In the genomic region with DNA sequence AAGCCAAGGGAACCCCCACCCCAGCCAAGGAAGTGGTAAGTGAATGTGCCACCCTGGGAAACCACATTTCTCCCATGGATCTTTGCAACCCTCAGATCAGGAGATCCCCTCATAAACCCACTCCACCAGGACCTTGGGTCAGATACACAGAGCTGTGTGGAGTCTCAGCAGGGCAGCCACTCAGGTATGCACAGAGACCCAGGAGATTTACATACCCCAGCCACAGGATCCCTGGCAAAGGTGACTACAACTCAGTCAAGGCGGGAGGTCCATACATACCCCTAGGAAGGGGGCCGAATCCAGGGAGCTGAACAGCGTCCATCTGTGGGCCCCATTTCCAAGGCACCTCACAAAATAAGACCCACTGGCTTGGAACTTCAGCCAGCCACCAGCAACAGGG, we compare ENCODE assay signal across 36 cellular contexts.
"Had no signal": no experiment of that assay in that cellular context is flagged by ENCODE, and none has a peak within 500 bp of the region (broad histone marks: within the 10 kb centered on the region; RNA-seq: fewer than 3 reads in every experiment).

No MANE protein-coding gene starts in this region.

- H3K9me3 ChIP-seq: body of pancreas had no signal

- H3K4me3 Mint-ChIP-seq: activated CD4-positive, alpha-beta memory T cell treated with anti-CD3 and anti-CD28 coated beads, Interleukin-2, amount 10 ng/mL, durations not matched to agents 7 days and 5 days; activated CD4-positive, alpha-beta T cell treated with anti-CD3 and anti-CD28 coated beads for 36 hours; activated CD4-positive, alpha-beta T cell treated with anti-CD3 and anti-CD28 coated beads, Interleukin-2, amount 10 ng/mL, durations not matched to agents 7 days and 5 days; activated CD8-positive, alpha-beta memory T cell treated with anti-CD3 and anti-CD28 coated beads, Interleukin-2, amount 10 ng/mL, durations not matched to agents 7 days and 5 days; activated CD8-positive, alpha-beta T cell treated with anti-CD3 and anti-CD28 coated beads, Interleukin-2, amount 10 ng/mL, durations not matched to agents 7 days and 5 days; activated naive CD4-positive, alpha-beta T cell treated with anti-CD3 and anti-CD28 coated beads, Interleukin-2, amount 10 ng/mL, durations not matched to agents 7 days and 5 days; activated naive CD4-positive, alpha-beta T cell treated with anti-CD3 and anti-CD28 coated beads, Interleukin-2, amount 50 U/mL, for 24 hours; activated naive CD8-positive, alpha-beta T cell; activated naive CD8-positive, alpha-beta T cell treated with anti-CD3 and anti-CD28 coated beads, Interleukin-2, amount 10 ng/mL, durations not matched to agents 7 days and 5 days; activated naive CD8-positive, alpha-beta T cell treated with anti-CD3 and anti-CD28 coated beads, Interleukin-2, amount 50 U/mL, for 24 hours; activated T-cell treated with anti-CD3 and anti-CD28 coated beads, Interleukin-2, amount 50 U/mL, for 24 hours; T-helper 1 cell treated with Interleukin-12 subunit alpha and Interleukin-12 subunit beta and Interleukin-4 antibody, amounts not matched to agents 30 μg/mL and 1 μg/mL, for 36 hours; T-helper 2 cell treated with Interferon-gamma antibody and Interleukin-4, amounts not matched to agents 5 μg/mL and 100 μg/mL, for 36 hours had no signal

- H3K27ac Mint-ChIP-seq: activated CD4-positive, alpha-beta memory T cell treated with anti-CD3 and anti-CD28 coated beads, Interleukin-2, amount 10 ng/mL, durations not matched to agents 7 days and 5 days; activated CD4-positive, alpha-beta T cell treated with anti-CD3 and anti-CD28 coated beads for 36 hours; activated CD4-positive, alpha-beta T cell treated with anti-CD3 and anti-CD28 coated beads, Interleukin-2, amount 10 ng/mL, durations not matched to agents 7 days and 5 days; activated CD8-positive, alpha-beta memory T cell treated with anti-CD3 and anti-CD28 coated beads, Interleukin-2, amount 10 ng/mL, durations not matched to agents 7 days and 5 days; activated CD8-positive, alpha-beta T cell treated with anti-CD3 and anti-CD28 coated beads, Interleukin-2, amount 10 ng/mL, durations not matched to agents 7 days and 5 days; activated naive CD4-positive, alpha-beta T cell treated with anti-CD3 and anti-CD28 coated beads, Interleukin-2, amount 10 ng/mL, durations not matched to agents 7 days and 5 days; activated naive CD4-positive, alpha-beta T cell treated with anti-CD3 and anti-CD28 coated beads, Interleukin-2, amount 50 U/mL, for 24 hours; activated naive CD8-positive, alpha-beta T cell; activated naive CD8-positive, alpha-beta T cell treated with anti-CD3 and anti-CD28 coated beads, Interleukin-2, amount 10 ng/mL, durations not matched to agents 7 days and 5 days; activated naive CD8-positive, alpha-beta T cell treated with anti-CD3 and anti-CD28 coated beads, Interleukin-2, amount 50 U/mL, for 24 hours; activated T-cell treated with anti-CD3 and anti-CD28 coated beads, Interleukin-2, amount 50 U/mL, for 24 hours; activated T-helper 2 cell treated with anti-CD3 and anti-CD28 coated beads, Interferon-gamma antibody, Interleukin-2, Interleukin-4, amounts not matched to agents 10 μg/mL and 5 μg/mL and 100 μg/mL, durations not matched to agents 14 hours and 24 hours and 36 hours; T-helper 1 cell treated with Interleukin-12 subunit alpha and Interleukin-12 subunit beta and Interleukin-4 antibody, amounts not matched to agents 30 μg/mL and 1 μg/mL, for 36 hours; T-helper 2 cell treated with Interferon-gamma antibody and Interleukin-4, amounts not matched to agents 5 μg/mL and 100 μg/mL, for 36 hours had no signal

- FAIRE-seq: astrocyte, TTC549 had no signal

- H3K27me3 Mint-ChIP-seq: activated CD4-positive, alpha-beta T cell treated with anti-CD3 and anti-CD28 coated beads, Interleukin-2, amount 10 ng/mL, durations not matched to agents 7 days and 5 days; activated CD8-positive, alpha-beta memory T cell treated with anti-CD3 and anti-CD28 coated beads, Interleukin-2, amount 10 ng/mL, durations not matched to agents 7 days and 5 days; activated naive CD4-positive, alpha-beta T cell treated with anti-CD3 and anti-CD28 coated beads, Interleukin-2, amount 10 ng/mL, durations not matched to agents 7 days and 5 days; activated naive CD8-positive, alpha-beta T cell treated with anti-CD3 and anti-CD28 coated beads, Interleukin-2, amount 10 ng/mL, durations not matched to agents 7 days and 5 days; activated naive CD8-positive, alpha-beta T cell treated with anti-CD3 and anti-CD28 coated beads, Interleukin-2, amount 50 U/mL, for 24 hours; activated T-cell treated with anti-CD3 and anti-CD28 coated beads, Interleukin-2, amount 50 U/mL, for 24 hours had no signal

- H3K27ac ChIP-seq: body of pancreas, brain microvascular endothelial cell, breast epithelium, VCaP had no signal

- ATAC-seq: activated CD4-positive, alpha-beta T cell treated with anti-CD3 and anti-CD28 coated beads for 36 hours; activated CD4-positive, CD25-positive, alpha-beta regulatory T cell treated with anti-CD3 and anti-CD28 coated beads, Interleukin-2, amount 50 U/mL, for 24 hours; activated CD8-positive, alpha-beta memory T cell treated with anti-CD3 and anti-CD28 coated beads, Interleukin-2, amount 10 ng/mL, durations not matched to agents 7 days and 5 days; activated CD8-positive, alpha-beta T cell treated with anti-CD3 and anti-CD28 coated beads, Interleukin-2, amount 10 ng/mL, durations not matched to agents 7 days and 5 days; activated naive CD8-positive, alpha-beta T cell treated with anti-CD3 and anti-CD28 coated beads, Interleukin-2, amount 50 U/mL, for 24 hours; body of pancreas had no signal

- H3K27me3 ChIP-seq: body of pancreas, brain microvascular endothelial cell, breast epithelium had no signal

- H3K4me3 ChIP-seq: body of pancreas, breast epithelium had no signal

- H3K4me1 ChIP-seq: body of pancreas, breast epithelium had no signal

- H3K36me3 Mint-ChIP-seq: activated CD8-positive, alpha-beta memory T cell treated with anti-CD3 and anti-CD28 coated beads, Interleukin-2, amount 10 ng/mL, durations not matched to agents 7 days and 5 days; activated naive CD4-positive, alpha-beta T cell treated with anti-CD3 and anti-CD28 coated beads, Interleukin-2, amount 10 ng/mL, durations not matched to agents 7 days and 5 days; activated naive CD4-positive, alpha-beta T cell treated with anti-CD3 and anti-CD28 coated beads, Interleukin-2, amount 50 U/mL, for 24 hours; activated naive CD8-positive, alpha-beta T cell; activated naive CD8-positive, alpha-beta T cell treated with anti-CD3 and anti-CD28 coated beads, Interleukin-2, amount 10 ng/mL, durations not matched to agents 7 days and 5 days had no signal

- H3K4me1 Mint-ChIP-seq: activated CD4-positive, alpha-beta memory T cell treated with anti-CD3 and anti-CD28 coated beads, Interleukin-2, amount 10 ng/mL, durations not matched to agents 7 days and 5 days; activated CD4-positive, alpha-beta T cell treated with anti-CD3 and anti-CD28 coated beads for 36 hours; activated CD4-positive, alpha-beta T cell treated with anti-CD3 and anti-CD28 coated beads, Interleukin-2, amount 10 ng/mL, durations not matched to agents 7 days and 5 days; activated CD8-positive, alpha-beta memory T cell treated with anti-CD3 and anti-CD28 coated beads, Interleukin-2, amount 10 ng/mL, durations not matched to agents 7 days and 5 days; activated naive CD4-positive, alpha-beta T cell treated with anti-CD3 and anti-CD28 coated beads, Interleukin-2, amount 10 ng/mL, durations not matched to agents 7 days and 5 days; activated naive CD4-positive, alpha-beta T cell treated with anti-CD3 and anti-CD28 coated beads, Interleukin-2, amount 50 U/mL, for 24 hours; activated naive CD8-positive, alpha-beta T cell treated with anti-CD3 and anti-CD28 coated beads, Interleukin-2, amount 10 ng/mL, durations not matched to agents 7 days and 5 days; activated naive CD8-positive, alpha-beta T cell treated with anti-CD3 and anti-CD28 coated beads, Interleukin-2, amount 50 U/mL, for 24 hours had no signal

- H3K36me3 ChIP-seq: brain microvascular endothelial cell, breast epithelium had no signal

- DNase-seq: activated CD4-positive, alpha-beta memory T cell treated with anti-CD3 and anti-CD28 coated beads, Interleukin-2, amount 10 ng/mL, durations not matched to agents 7 days and 5 days; activated CD4-positive, alpha-beta T cell treated with anti-CD3 and anti-CD28 coated beads for 1 hour; activated CD4-positive, alpha-beta T cell treated with anti-CD3 and anti-CD28 coated beads for 36 hours; activated CD4-positive, alpha-beta T cell treated with anti-CD3 and anti-CD28 coated beads for 48 hours; activated CD4-positive, alpha-beta T cell treated with anti-CD3 and anti-CD28 coated beads, Interleukin-2, amount 10 ng/mL, durations not matched to agents 7 days and 5 days; activated CD4-positive, alpha-beta T cell treated with anti-CD3 and anti-CD28 coated beads, Interleukin-2, amount 50 U/mL, for 48 hours; activated CD4-positive, CD25-positive, alpha-beta regulatory T cell; activated CD8-positive, alpha-beta memory T cell treated with anti-CD3 and anti-CD28 coated beads for 24 hours; activated CD8-positive, alpha-beta memory T cell treated with anti-CD3 and anti-CD28 coated beads, Interleukin-2, amount 10 ng/mL, durations not matched to agents 7 days and 5 days; activated CD8-positive, alpha-beta memory T cell treated with anti-CD3 and anti-CD28 coated beads, Interleukin-2, amount 50 U/mL, for 48 hours; activated CD8-positive, alpha-beta T cell treated with anti-CD3 and anti-CD28 coated beads, Interleukin-2, amount 10 ng/mL, durations not matched to agents 7 days and 5 days; activated effector memory CD4-positive, alpha-beta T cell treated with Interleukin-2 at 50 U/mL for 16 hours; activated gamma-delta T cell; activated naive CD4-positive, alpha-beta T cell treated with anti-CD3 and anti-CD28 coated beads, Interleukin-2, amount 10 ng/mL, durations not matched to agents 7 days and 5 days; activated naive CD4-positive, alpha-beta T cell treated with Interleukin-2 at 50 U/mL for 16 hours; activated naive CD8-positive, alpha-beta T cell treated with anti-CD3 and anti-CD28 coated beads, Interleukin-2, amount 10 ng/mL, durations not matched to agents 7 days and 5 days; activated naive CD8-positive, alpha-beta T cell treated with anti-CD3 and anti-CD28 coated beads, Interleukin-2, amount 50 U/mL, for 24 hours; activated T-cell treated with anti-CD3 and anti-CD28 coated beads, Interleukin-2, amount 50 U/mL, for 24 hours; activated T-cell treated with anti-CD3 and anti-CD28 coated beads, Interleukin-2, amount 50 U/mL, for 48 hours; aorta; body of pancreas; brain microvascular endothelial cell; central memory CD4-positive, alpha-beta T cell; T-helper 1 cell; T-helper 2 cell; T-helper 9 cell had no signal
